ENCODE assay signal across 9 cellular contexts in the genomic region with DNA sequence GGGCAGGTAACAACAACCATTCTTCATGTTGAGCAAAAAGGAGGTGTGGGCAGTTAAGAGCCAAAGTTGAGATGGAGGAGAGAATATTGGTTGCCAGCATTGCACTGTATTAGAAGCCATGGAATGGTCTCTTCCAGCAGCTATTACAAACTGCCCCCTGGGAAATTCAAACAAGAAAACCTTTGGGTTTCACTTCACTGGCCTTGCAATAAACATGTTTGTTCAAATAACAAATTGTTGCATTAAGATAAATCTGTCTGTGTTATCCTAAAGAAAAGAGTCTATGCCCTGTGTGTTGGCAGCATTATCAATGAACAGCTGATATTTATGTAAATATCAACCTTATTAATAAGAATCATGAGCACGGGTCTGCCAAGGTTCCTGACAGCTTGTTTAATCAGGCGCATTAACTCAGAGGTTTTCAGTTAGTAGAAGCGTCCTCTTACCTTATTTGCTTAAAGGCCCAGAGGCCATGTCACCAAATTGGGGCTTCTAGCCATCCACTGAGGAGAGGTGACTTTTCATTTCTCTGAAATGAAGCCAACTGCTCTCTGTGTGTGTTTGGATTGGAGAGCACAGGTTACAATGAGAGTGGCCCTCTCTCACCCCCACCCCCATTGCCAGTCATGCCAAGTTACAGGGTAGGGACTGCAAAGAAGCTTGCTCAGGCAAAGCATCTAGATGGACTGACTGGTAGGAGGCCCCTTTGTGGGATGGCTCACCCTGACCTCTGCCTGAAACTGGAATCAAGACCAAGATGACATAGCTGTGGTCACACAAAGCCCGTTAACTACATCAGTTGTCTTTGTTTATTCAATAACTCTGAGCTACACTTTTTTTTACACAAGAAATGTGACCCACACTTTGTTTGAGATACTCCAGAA. TPM values are rescaled to one million over a fixed set of nuclear protein-coding genes. Genes with fewer than 3 reads are reported as not detected.
DNase-seq lines count a peak whose midpoint lies in the region; ATAC-seq and TF ChIP-seq lines count a peak whose summit lies in the region.
"Had no signal": no experiment of that assay in that cellular context is flagged by ENCODE, and none has a peak within 500 bp of the region (broad histone marks: within the 10 kb centered on the region; RNA-seq: fewer than 3 reads in every experiment).

No MANE protein-coding gene starts in this region.

- DNase-seq in activated CD4-positive, alpha-beta memory T cell treated with anti-CD3 and anti-CD28 coated beads for 36 hours, result peak; percentile 56
- DNase-seq in activated CD4-positive, alpha-beta memory T cell treated with anti-CD3 and anti-CD28 coated beads, Interleukin-2, amount 10 ng/mL, durations not matched to agents 7 days and 5 days, result no peak
- peak; percentile 33 for DNase-seq in NCI-H1105 treated with DMSO at 0.1 percent for 48 hours (lab: John Stamatoyannopoulos, UW)
- DNase-seq in fibroblast of mammary gland (ENCODE audit: low read depth), result peak; percentile 56
- no peak for DNase-seq in C1 segment of cervical spinal cord (lab: John Stamatoyannopoulos, UW)
- no peak for DNase-seq in activated CD4-positive, CD25-positive, alpha-beta regulatory T cell treated with anti-CD3 and anti-CD28 coated beads, Interleukin-2, amount 50 U/mL, for 72 hours

- intact Hi-C loops in activated CD4-positive, alpha-beta memory T cell treated with anti-CD3 and anti-CD28 coated beads for 36 hours (cut with micrococcal nuclease), result loop anchor here (2.0 kb wide), 2 partner anchors 17 to 31 kb away; no protein-coding TSS in a partner anchor

- H3K36me3 Mint-ChIP-seq in activated CD4-positive, alpha-beta memory T cell treated with anti-CD3 and anti-CD28 coated beads for 36 hours, result peaks cover 2% of the 10 kb centered on the region
- peaks cover 36% of the 10 kb centered on the region for H3K36me3 Mint-ChIP-seq in activated CD4-positive, alpha-beta memory T cell treated with anti-CD3 and anti-CD28 coated beads, Interleukin-2, amount 10 ng/mL, durations not matched to agents 7 days and 5 days (ENCODE audit: low read depth)

- CTCF ChIA-PET in activated CD4-positive, alpha-beta memory T cell treated with anti-CD3 and anti-CD28 coated beads for 36 hours (lab: Charles Lee), result interaction anchor here (1.3 to 1.5 kb wide), 2 partner anchors 35 to 272 kb away, joined by 3 read pairs; no protein-coding TSS in a partner anchor
- CTCF ChIA-PET in activated CD4-positive, alpha-beta memory T cell treated with anti-CD3 and anti-CD28 coated beads, Interleukin-2, amount 10 ng/mL, durations not matched to agents 7 days and 5 days (lab: Charles Lee), result interaction anchor here (0.8 to 3.9 kb wide), 4 partner anchors 14 to 270 kb away, joined by 3 to 24 read pairs (median 3); no protein-coding TSS in a partner anchor

- TF ChIP-seq CTCF in fibroblast of mammary gland (conservative IDR thresholded peaks at IDR 0.05; ENCODE audit: control insufficient read depth, insufficient read depth, low read depth, low read length), result no peak

- H3K27me3 Mint-ChIP-seq in activated CD4-positive, alpha-beta memory T cell treated with anti-CD3 and anti-CD28 coated beads for 36 hours, result no peaks in the 10 kb centered on the region
- no peaks in the 10 kb centered on the region for H3K27me3 Mint-ChIP-seq in activated CD4-positive, alpha-beta memory T cell treated with anti-CD3 and anti-CD28 coated beads, Interleukin-2, amount 10 ng/mL, durations not matched to agents 7 days and 5 days
- H3K27me3 Mint-ChIP-seq: activated naive CD4-positive, alpha-beta T cell treated with anti-CD3 and anti-CD28 coated beads, Interleukin-2, amount 50 U/mL, for 24 hours had no signal

- H3K9me3 Mint-ChIP-seq in activated CD4-positive, alpha-beta memory T cell treated with anti-CD3 and anti-CD28 coated beads for 36 hours, result peaks cover 2% of the 10 kb centered on the region
- H3K9me3 Mint-ChIP-seq in activated CD4-positive, alpha-beta memory T cell treated with anti-CD3 and anti-CD28 coated beads, Interleukin-2, amount 10 ng/mL, durations not matched to agents 7 days and 5 days, result peaks cover 5% of the 10 kb centered on the region
- H3K9me3 Mint-ChIP-seq: activated naive CD4-positive, alpha-beta T cell treated with anti-CD3 and anti-CD28 coated beads, Interleukin-2, amount 50 U/mL, for 24 hours had no signal

- ATAC-seq in HG02642 (IDR thresholded peaks at IDR 0.05; ENCODE audit: poor library complexity, unreplicated experiment) (peak; percentile 88), esophagus mucosa (no peak)

- POLR2A ChIA-PET in activated CD4-positive, alpha-beta memory T cell treated with anti-CD3 and anti-CD28 coated beads for 36 hours (lab: Charles Lee), result no interaction called here
- POLR2A ChIA-PET in activated CD4-positive, alpha-beta memory T cell treated with anti-CD3 and anti-CD28 coated beads, Interleukin-2, amount 10 ng/mL, durations not matched to agents 7 days and 5 days (lab: Charles Lee), result interaction anchor here (1.6 kb wide), 1 partner anchor 14 kb away, joined by 3 read pairs; no protein-coding TSS in a partner anchor

- H3K4me3 ChIP-seq in fibroblast of mammary gland (ENCODE audit: control insufficient read depth, low read depth, low read length), result no peak overlapping the region

- no peak overlapping the region for H3K4me3 Mint-ChIP-seq in activated CD4-positive, alpha-beta memory T cell treated with anti-CD3 and anti-CD28 coated beads for 36 hours
- H3K4me3 Mint-ChIP-seq in activated CD4-positive, alpha-beta memory T cell treated with anti-CD3 and anti-CD28 coated beads, Interleukin-2, amount 10 ng/mL, durations not matched to agents 7 days and 5 days, result no peak overlapping the region
- H3K4me3 Mint-ChIP-seq: activated naive CD4-positive, alpha-beta T cell treated with anti-CD3 and anti-CD28 coated beads, Interleukin-2, amount 50 U/mL, for 24 hours had no signal

- H3K27ac Mint-ChIP-seq in activated CD4-positive, alpha-beta memory T cell treated with anti-CD3 and anti-CD28 coated beads for 36 hours, result peak overlapping the region; percentile 16
- no peak overlapping the region for H3K27ac Mint-ChIP-seq in activated CD4-positive, alpha-beta memory T cell treated with anti-CD3 and anti-CD28 coated beads, Interleukin-2, amount 10 ng/mL, durations not matched to agents 7 days and 5 days

- H3K4me1 Mint-ChIP-seq in activated CD4-positive, alpha-beta memory T cell treated with anti-CD3 and anti-CD28 coated beads for 36 hours (ENCODE audit: low read depth), result peaks cover 29% of the 10 kb centered on the region
- peaks cover 38% of the 10 kb centered on the region for H3K4me1 Mint-ChIP-seq in activated CD4-positive, alpha-beta memory T cell treated with anti-CD3 and anti-CD28 coated beads, Interleukin-2, amount 10 ng/mL, durations not matched to agents 7 days and 5 days

RNA-seq across cellular contexts. Expression of gene FILIP1L, which starts 10.5 kb away (rescaled TPM):
- total RNA-seq in activated CD4-positive, alpha-beta memory T cell treated with anti-CD3 and anti-CD28 coated beads for 36 hours, result under 1 TPM; 0.10 to 0.17 TPM
- total RNA-seq in activated CD4-positive, alpha-beta memory T cell treated with anti-CD3 and anti-CD28 coated beads, Interleukin-2, amount 10 ng/mL, durations not matched to agents 7 days and 5 days, result 1 to 10 TPM; 1.9 to 2.0 TPM
- total RNA-seq in esophagus mucosa, result 2.3 TPM

Comparison
In these comparisons a context has a peak if more than half of its experiments do, and no peak if none do; other contexts are left out.
1. DNase-seq: peak in activated CD4-positive, alpha-beta memory T cell treated with anti-CD3 and anti-CD28 coated beads for 36 hours (single experiment), NCI-H1105 treated with DMSO at 0.1 percent for 48 hours (single experiment) and fibroblast of mammary gland (single experiment); none in activated CD4-positive, alpha-beta memory T cell treated with anti-CD3 and anti-CD28 coated beads, Interleukin-2, amount 10 ng/mL, durations not matched to agents 7 days and 5 days (single experiment), C1 segment of cervical spinal cord (0 of 14) and activated CD4-positive, CD25-positive, alpha-beta regulatory T cell treated with anti-CD3 and anti-CD28 coated beads, Interleukin-2, amount 50 U/mL, for 72 hours (single experiment).